1 cellular context compared by ENCODE assay signal in genomic region chr18:9912285-9912684, GRCh38.
TF ChIP-seq lines count a peak whose summit lies in the region.

No MANE protein-coding gene starts in this region.

TF ChIP-seq in HepG2, 621 proteins besides CTCF, POLR2A, EP300 and RAD21:
- TF ChIP-seq NFYB (CRISPR knock-in tag; IDR thresholded peaks at IDR 0.05) (peak; percentile 64), NFYC (CRISPR knock-in tag; IDR thresholded peaks at IDR 0.05) (peak; percentile 60), MAFF (IDR thresholded peaks at IDR 0.05; ENCODE audit: low read depth, low read length) (peak; percentile 44; the same call in 1 of the 2 replicates), MAFK (conservative IDR thresholded peaks at IDR 0.05 in 1 of 2, IDR thresholded peaks at IDR 0.05 in 1 of 2; ENCODE audit: low read length in 2 of 2) (peak; percentile 28 to 67; a peak in 3 of 4 replicates)
TF ChIP-seq in HepG2: peak in this region for 4; not testable (repeated sequence) for 617.
